ENCODE assay signal across 1 cellular context in genomic region chr20:11792229-11792953, GRCh38.
A peak's percentile ranks its signal among the peaks of the same experiment; 100 is the strongest.
TF ChIP-seq lines count a peak whose summit lies in the region.

No MANE protein-coding gene starts in this region.

TF ChIP-seq in HepG2, 621 proteins besides CTCF, POLR2A, EP300 and RAD21 (continued from another document and continues in another):
- 0 out of 2 replicates have a peak, but pooled peaks have one; percentile 31 for TF ChIP-seq MBD4 (IDR thresholded peaks at IDR 0.05; ENCODE audit: borderline replicate concordance, low read length)
- no peak for TF ChIP-seq GABPB1 (CRISPR knock-in tag; IDR thresholded peaks at IDR 0.05)
- no peak for TF ChIP-seq ZFP1 (CRISPR knock-in tag; IDR thresholded peaks at IDR 0.05)
- peak; percentile 85 for TF ChIP-seq ARID5B (CRISPR knock-in tag; IDR thresholded peaks at IDR 0.05)
- 0 out of 2 replicates have a peak, but pooled peaks have one; percentile 18 for TF ChIP-seq ZSCAN20 (CRISPR knock-in tag; IDR thresholded peaks at IDR 0.05; ENCODE audit: borderline replicate concordance)
- TF ChIP-seq ZNF18 (CRISPR knock-in tag; IDR thresholded peaks at IDR 0.05; ENCODE audit: insufficient replicate concordance), result no peak
- TF ChIP-seq THYN1 (CRISPR knock-in tag; IDR thresholded peaks at IDR 0.05; ENCODE audit: borderline replicate concordance, low read depth), result no peak
- TF ChIP-seq RCOR2 (CRISPR knock-in tag; IDR thresholded peaks at IDR 0.05), result peak; percentile 70; the same call in 1 of the 2 replicates
- TF ChIP-seq SOX5 (CRISPR knock-in tag; IDR thresholded peaks at IDR 0.05; ENCODE audit: borderline replicate concordance), result peak; percentile 94
- TF ChIP-seq ZNF784 (CRISPR knock-in tag; IDR thresholded peaks at IDR 0.05; ENCODE audit: borderline replicate concordance), result no peak
- TF ChIP-seq ZNF292 (CRISPR knock-in tag; IDR thresholded peaks at IDR 0.05; ENCODE audit: borderline replicate concordance, low read depth), result peak; percentile 52; the same call in 1 of the 2 replicates
- TF ChIP-seq TFDP2 (CRISPR knock-in tag; IDR thresholded peaks at IDR 0.05), result no peak
- TF ChIP-seq ZEB1 (IDR thresholded peaks at IDR 0.05; ENCODE audit: insufficient replicate concordance, low read depth), result no peak
- TF ChIP-seq GPBP1L1 (CRISPR knock-in tag; IDR thresholded peaks at IDR 0.05), result no peak
- TF ChIP-seq JUN (CRISPR knock-in tag; IDR thresholded peaks at IDR 0.05), result no peak
- TF ChIP-seq NFYB (CRISPR knock-in tag; IDR thresholded peaks at IDR 0.05), result no peak
- no peak for TF ChIP-seq NFE2 (CRISPR knock-in tag; IDR thresholded peaks at IDR 0.05)
- TF ChIP-seq ZNF180 (CRISPR knock-in tag; IDR thresholded peaks at IDR 0.05; ENCODE audit: borderline replicate concordance, low read depth), result no peak
- peak; percentile 70; the same call in 1 of the 2 replicates for TF ChIP-seq ZNF33A (CRISPR knock-in tag; IDR thresholded peaks at IDR 0.05; ENCODE audit: borderline replicate concordance)
- TF ChIP-seq FOXO1 (CRISPR knock-in tag; IDR thresholded peaks at IDR 0.05), result peak; percentile 66
- TF ChIP-seq BCL6 (CRISPR knock-in tag; IDR thresholded peaks at IDR 0.05), result peak; percentile 90
- TF ChIP-seq MLXIP (CRISPR knock-in tag; IDR thresholded peaks at IDR 0.05; ENCODE audit: borderline replicate concordance), result no peak
- no peak for TF ChIP-seq GABPA (IDR thresholded peaks at IDR 0.05; ENCODE audit: low read depth, low read length)
- TF ChIP-seq GABPA (CRISPR knock-in tag; IDR thresholded peaks at IDR 0.05; ENCODE audit: low read depth), result no peak
- no peak for TF ChIP-seq ZFP62 (CRISPR knock-in tag; IDR thresholded peaks at IDR 0.05)
- peak; percentile 41; the same call in 1 of the 2 replicates for TF ChIP-seq MAFF (IDR thresholded peaks at IDR 0.05; ENCODE audit: low read depth, low read length)
- 0 out of 2 replicates have a peak, but pooled peaks have one; percentile 32 for TF ChIP-seq ZMYM2 (CRISPR knock-in tag; IDR thresholded peaks at IDR 0.05)
- TF ChIP-seq ZNF121 (CRISPR knock-in tag; IDR thresholded peaks at IDR 0.05), result no peak
- TF ChIP-seq MTA1 (CRISPR knock-in tag; IDR thresholded peaks at IDR 0.05; ENCODE audit: borderline replicate concordance), result no peak
- TF ChIP-seq ZIK1 (CRISPR knock-in tag; IDR thresholded peaks at IDR 0.05; ENCODE audit: borderline replicate concordance, low read depth), result no peak
- peak; percentile 74; the same call in 1 of the 2 replicates for TF ChIP-seq HOXD1 (CRISPR knock-in tag; IDR thresholded peaks at IDR 0.05)
- no peak for TF ChIP-seq PCBP1 (IDR thresholded peaks at IDR 0.05; ENCODE audit: borderline replicate concordance, low read depth, low read length)
- no peak for TF ChIP-seq SIN3B (IDR thresholded peaks at IDR 0.05; ENCODE audit: low read length)
- TF ChIP-seq NFIC (IDR thresholded peaks at IDR 0.05; ENCODE audit: low read length), result peak; percentile 47; the same call in 1 of the 2 replicates
- peak; percentile 75 for TF ChIP-seq ARID3A (IDR thresholded peaks at IDR 0.05; ENCODE audit: low read depth, low read length)
- peak; percentile 65 for TF ChIP-seq NR2F6 (IDR thresholded peaks at IDR 0.05)
- TF ChIP-seq NR2F6 (CRISPR knock-in tag; IDR thresholded peaks at IDR 0.05), result peak; percentile 21; the same call in 1 of the 2 replicates
- 0 out of 2 replicates have a peak, but pooled peaks have one; percentile 27 for TF ChIP-seq ZFAT (CRISPR knock-in tag; conservative IDR thresholded peaks at IDR 0.05)
- TF ChIP-seq ZNF136 (CRISPR knock-in tag; IDR thresholded peaks at IDR 0.05; ENCODE audit: low read depth), result 0 out of 2 replicates have a peak, but pooled peaks have one; percentile 67
- TF ChIP-seq ZBTB44 (CRISPR knock-in tag; IDR thresholded peaks at IDR 0.05), result no peak
- 0 out of 2 replicates have a peak, but pooled peaks have one; percentile 40 for TF ChIP-seq NAIF1 (CRISPR knock-in tag; IDR thresholded peaks at IDR 0.05; ENCODE audit: borderline replicate concordance)
- no peak for TF ChIP-seq UBTF (CRISPR knock-in tag; IDR thresholded peaks at IDR 0.05)
- TF ChIP-seq ZNF713 (CRISPR knock-in tag; IDR thresholded peaks at IDR 0.05), result no peak
- peak; percentile 66; the same call in 1 of the 2 replicates for TF ChIP-seq PITX1 (CRISPR knock-in tag; IDR thresholded peaks at IDR 0.05)
- TF ChIP-seq ZBTB3 (CRISPR knock-in tag; IDR thresholded peaks at IDR 0.05; ENCODE audit: borderline replicate concordance, low read depth), result no peak
